Comparison of ENCODE assay signal across 2 cellular contexts in the genomic region with DNA sequence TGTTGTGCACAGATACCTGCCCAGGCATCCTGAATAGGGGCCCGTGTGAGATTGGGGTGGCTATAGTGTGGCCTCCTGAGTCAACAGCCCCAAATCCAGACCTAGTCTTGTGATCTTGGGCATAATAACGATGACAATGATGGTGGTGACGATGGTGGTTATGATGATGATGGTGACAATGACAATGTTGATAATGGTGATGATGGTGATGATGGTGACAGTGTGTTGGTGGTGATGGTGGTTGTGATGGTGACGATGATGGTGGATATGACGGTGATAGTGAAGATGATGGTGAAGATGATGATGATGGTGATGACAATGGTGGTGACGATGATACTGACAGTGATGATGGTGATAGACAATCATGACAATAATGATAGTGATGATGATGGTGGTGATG.
TF ChIP-seq lines count a peak whose summit lies in the region.

No MANE protein-coding gene starts in this region.

TF ChIP-seq in A549, 52 proteins besides CTCF, POLR2A, EP300 and RAD21 (continued from another document):
- TF ChIP-seq RNF2 (IDR thresholded peaks at IDR 0.05; ENCODE audit: borderline replicate concordance, low read depth) (no peak), JUNB (IDR thresholded peaks at IDR 0.05) (no peak), FOXS1 (CRISPR knock-in tag; IDR thresholded peaks at IDR 0.05) (no peak), HOXB13 (CRISPR knock-in tag; IDR thresholded peaks at IDR 0.05; ENCODE audit: low read depth) (no peak), MYC (IDR thresholded peaks at IDR 0.05; ENCODE audit: borderline replicate concordance, low read length) (no peak), PHF8 (IDR thresholded peaks at IDR 0.05; ENCODE audit: borderline replicate concordance, low read depth) (no peak), HOXA7 (CRISPR knock-in tag; IDR thresholded peaks at IDR 0.05) (no peak)
- TF ChIP-seq, protein P1, sequence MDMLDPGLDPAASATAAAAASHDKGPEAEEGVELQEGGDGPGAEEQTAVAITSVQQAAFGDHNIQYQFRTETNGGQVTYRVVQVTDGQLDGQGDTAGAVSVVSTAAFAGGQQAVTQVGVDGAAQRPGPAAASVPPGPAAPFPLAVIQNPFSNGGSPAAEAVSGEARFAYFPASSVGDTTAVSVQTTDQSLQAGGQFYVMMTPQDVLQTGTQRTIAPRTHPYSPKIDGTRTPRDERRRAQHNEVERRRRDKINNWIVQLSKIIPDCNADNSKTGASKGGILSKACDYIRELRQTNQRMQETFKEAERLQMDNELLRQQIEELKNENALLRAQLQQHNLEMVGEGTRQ (IDR thresholded peaks at IDR 0.05), result no peak
- TF ChIP-seq, protein P2, sequence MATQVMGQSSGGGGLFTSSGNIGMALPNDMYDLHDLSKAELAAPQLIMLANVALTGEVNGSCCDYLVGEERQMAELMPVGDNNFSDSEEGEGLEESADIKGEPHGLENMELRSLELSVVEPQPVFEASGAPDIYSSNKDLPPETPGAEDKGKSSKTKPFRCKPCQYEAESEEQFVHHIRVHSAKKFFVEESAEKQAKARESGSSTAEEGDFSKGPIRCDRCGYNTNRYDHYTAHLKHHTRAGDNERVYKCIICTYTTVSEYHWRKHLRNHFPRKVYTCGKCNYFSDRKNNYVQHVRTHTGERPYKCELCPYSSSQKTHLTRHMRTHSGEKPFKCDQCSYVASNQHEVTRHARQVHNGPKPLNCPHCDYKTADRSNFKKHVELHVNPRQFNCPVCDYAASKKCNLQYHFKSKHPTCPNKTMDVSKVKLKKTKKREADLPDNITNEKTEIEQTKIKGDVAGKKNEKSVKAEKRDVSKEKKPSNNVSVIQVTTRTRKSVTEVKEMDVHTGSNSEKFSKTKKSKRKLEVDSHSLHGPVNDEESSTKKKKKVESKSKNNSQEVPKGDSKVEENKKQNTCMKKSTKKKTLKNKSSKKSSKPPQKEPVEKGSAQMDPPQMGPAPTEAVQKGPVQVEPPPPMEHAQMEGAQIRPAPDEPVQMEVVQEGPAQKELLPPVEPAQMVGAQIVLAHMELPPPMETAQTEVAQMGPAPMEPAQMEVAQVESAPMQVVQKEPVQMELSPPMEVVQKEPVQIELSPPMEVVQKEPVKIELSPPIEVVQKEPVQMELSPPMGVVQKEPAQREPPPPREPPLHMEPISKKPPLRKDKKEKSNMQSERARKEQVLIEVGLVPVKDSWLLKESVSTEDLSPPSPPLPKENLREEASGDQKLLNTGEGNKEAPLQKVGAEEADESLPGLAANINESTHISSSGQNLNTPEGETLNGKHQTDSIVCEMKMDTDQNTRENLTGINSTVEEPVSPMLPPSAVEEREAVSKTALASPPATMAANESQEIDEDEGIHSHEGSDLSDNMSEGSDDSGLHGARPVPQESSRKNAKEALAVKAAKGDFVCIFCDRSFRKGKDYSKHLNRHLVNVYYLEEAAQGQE (IDR thresholded peaks at IDR 0.05), result no peak
- TF ChIP-seq, protein P3, sequence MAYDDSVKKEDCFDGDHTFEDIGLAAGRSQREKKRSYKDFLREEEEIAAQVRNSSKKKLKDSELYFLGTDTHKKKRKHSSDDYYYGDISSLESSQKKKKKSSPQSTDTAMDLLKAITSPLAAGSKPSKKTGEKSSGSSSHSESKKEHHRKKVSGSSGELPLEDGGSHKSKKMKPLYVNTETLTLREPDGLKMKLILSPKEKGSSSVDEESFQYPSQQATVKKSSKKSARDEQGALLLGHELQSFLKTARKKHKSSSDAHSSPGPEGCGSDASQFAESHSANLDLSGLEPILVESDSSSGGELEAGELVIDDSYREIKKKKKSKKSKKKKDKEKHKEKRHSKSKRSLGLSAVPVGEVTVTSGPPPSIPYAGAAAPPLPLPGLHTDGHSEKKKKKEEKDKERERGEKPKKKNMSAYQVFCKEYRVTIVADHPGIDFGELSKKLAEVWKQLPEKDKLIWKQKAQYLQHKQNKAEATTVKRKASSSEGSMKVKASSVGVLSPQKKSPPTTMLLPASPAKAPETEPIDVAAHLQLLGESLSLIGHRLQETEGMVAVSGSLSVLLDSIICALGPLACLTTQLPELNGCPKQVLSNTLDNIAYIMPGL (CRISPR knock-in tag; IDR thresholded peaks at IDR 0.05; ENCODE audit: borderline replicate concordance), result no peak

TF ChIP-seq in HCT116, 20 proteins besides CTCF, POLR2A, EP300 and RAD21 (continued from another document):
- TF ChIP-seq CBX3 (IDR thresholded peaks at IDR 0.05; ENCODE audit: low read depth) (no peak), YY1 (IDR thresholded peaks at IDR 0.05; ENCODE audit: extremely low read depth, insufficient replicate concordance, low read depth, low read length) (no peak), ZNF274 (IDR thresholded peaks at IDR 0.05; ENCODE audit: low read depth, low read length) (no peak), EGR1 (IDR thresholded peaks at IDR 0.05; ENCODE audit: low read depth) (no peak), SRF (IDR thresholded peaks at IDR 0.05; ENCODE audit: low read depth) (no peak), SIN3A (IDR thresholded peaks at IDR 0.05; ENCODE audit: low read depth) (no peak), JUND (IDR thresholded peaks at IDR 0.05) (no peak), TCF7L2 (IDR thresholded peaks at IDR 0.05; ENCODE audit: borderline replicate concordance, extremely low read depth, insufficient read depth, insufficient read length) (no peak)
- TF ChIP-seq, protein P4, sequence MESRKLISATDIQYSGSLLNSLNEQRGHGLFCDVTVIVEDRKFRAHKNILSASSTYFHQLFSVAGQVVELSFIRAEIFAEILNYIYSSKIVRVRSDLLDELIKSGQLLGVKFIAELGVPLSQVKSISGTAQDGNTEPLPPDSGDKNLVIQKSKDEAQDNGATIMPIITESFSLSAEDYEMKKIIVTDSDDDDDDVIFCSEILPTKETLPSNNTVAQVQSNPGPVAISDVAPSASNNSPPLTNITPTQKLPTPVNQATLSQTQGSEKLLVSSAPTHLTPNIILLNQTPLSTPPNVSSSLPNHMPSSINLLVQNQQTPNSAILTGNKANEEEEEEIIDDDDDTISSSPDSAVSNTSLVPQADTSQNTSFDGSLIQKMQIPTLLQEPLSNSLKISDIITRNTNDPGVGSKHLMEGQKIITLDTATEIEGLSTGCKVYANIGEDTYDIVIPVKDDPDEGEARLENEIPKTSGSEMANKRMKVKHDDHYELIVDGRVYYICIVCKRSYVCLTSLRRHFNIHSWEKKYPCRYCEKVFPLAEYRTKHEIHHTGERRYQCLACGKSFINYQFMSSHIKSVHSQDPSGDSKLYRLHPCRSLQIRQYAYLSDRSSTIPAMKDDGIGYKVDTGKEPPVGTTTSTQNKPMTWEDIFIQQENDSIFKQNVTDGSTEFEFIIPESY (IDR thresholded peaks at IDR 0.05; ENCODE audit: extremely low read depth, insufficient replicate concordance, low read length), result no peak
